ENCODE assay signal across 1 cellular context in the genomic region with DNA sequence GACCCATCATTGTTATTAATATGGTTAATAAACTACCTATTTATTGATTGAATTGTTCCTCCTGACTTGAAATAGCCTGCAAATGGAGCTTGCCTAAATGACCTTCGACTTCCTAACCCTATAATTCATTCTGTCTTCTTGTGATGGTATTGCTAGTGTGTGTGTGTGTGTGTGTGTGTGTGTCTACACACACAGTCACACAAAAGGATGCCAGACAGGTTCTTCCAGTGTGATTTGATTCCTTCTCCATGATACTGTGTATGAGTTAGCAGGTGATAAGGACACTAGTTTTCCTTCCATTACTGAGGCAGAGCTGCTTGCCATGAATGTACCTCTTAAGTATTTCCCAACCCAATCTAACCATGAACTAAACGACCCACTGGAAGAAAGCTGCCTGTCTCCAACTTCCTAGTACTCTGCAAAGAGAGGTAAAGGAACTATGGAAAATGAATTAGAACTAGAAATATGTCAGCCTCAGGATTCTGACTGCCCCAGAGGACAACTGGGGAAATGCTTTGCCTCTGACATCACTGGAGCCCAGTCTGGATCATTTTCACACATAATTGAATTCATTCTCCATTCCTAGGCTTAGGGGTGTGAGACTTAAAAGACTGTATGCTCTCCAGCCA.
TF ChIP-seq lines count a peak whose summit lies in the region.

No MANE protein-coding gene starts in this region.

TF ChIP-seq in endothelial cell of umbilical vein, 7 proteins besides CTCF, POLR2A, EP300 and RAD21:
- no peak for TF ChIP-seq MYC (IDR thresholded peaks at IDR 0.05; ENCODE audit: low read depth, low read length)
- TF ChIP-seq JUN (IDR thresholded peaks at IDR 0.05; ENCODE audit: borderline replicate concordance, insufficient read depth, insufficient read length, low read depth), result peak; percentile 37
